In genomic region chr6:114101255-114101654, GRCh38 we compare ENCODE assay signal across 23 cellular contexts.
"Had no signal": no experiment of that assay in that cellular context is flagged by ENCODE, and none has a peak within 500 bp of the region (broad histone marks: within the 10 kb centered on the region; RNA-seq: fewer than 3 reads in every experiment).

No MANE protein-coding gene starts in this region.

- H3K4me3 ChIP-seq: MG63 had no signal

- FAIRE-seq: RCC 7860 had no signal

- H3K9me3 ChIP-seq: MG63 had no signal

- DNase-seq: IMR-90, Karpas-422, KG1, MG63, NCI-H1092, NCI-H1105 treated with DMSO at 0.1 percent for 48 hours, NCI-H1417 treated with DMSO at 0.1 percent for 48 hours, NCI-H187, NCI-H2029, NCI-H2081 treated with DMSO at 0.1 percent for 48 hours, NCI-H2171, NCI-H226, NCI-H446, NCI-H510A, NCI-H524 treated with DMSO at 0.1 percent for 48 hours, NCI-H69, NCI-H774, Right ventricle myocardium superior, RPMI8226, SIG-M5 had no signal

- H3K27me3 ChIP-seq: MG63 had no signal

- H3K27ac ChIP-seq: HL-60 had no signal

- ATAC-seq: SK-N-SH treated with all-trans-retinoic acid at 6 μM for 48 hours had no signal

- H3K36me3 ChIP-seq: MG63 had no signal
